In genomic region chr17:81870978-81871386, GRCh38 we compare ENCODE assay signal across 8 cellular contexts. TPM values are rescaled to one million over a fixed set of nuclear protein-coding genes. Genes with fewer than 3 reads are reported as not detected.
A peak's percentile ranks its signal among the peaks of the same experiment; 100 is the strongest.
DNase-seq lines count a peak whose midpoint lies in the region; ATAC-seq and TF ChIP-seq lines count a peak whose summit lies in the region.

TSS of gene ARHGDIA (minus strand) at chr17:81871337. CDS start at chr17:81869930, 1,407 bp downstream.

- peaks cover 27% of the 10 kb centered on the region for H3K36me3 ChIP-seq in osteoblast (ENCODE audit: insufficient read depth, low read length)

- no peak for TF ChIP-seq CTCF in GM13977 (IDR thresholded peaks at IDR 0.05; ENCODE audit: extremely low read depth, insufficient read depth, missing control alignments)
- no peak for TF ChIP-seq CTCF in foreskin fibroblast (IDR thresholded peaks at IDR 0.05; ENCODE audit: low read depth, low read length)
- TF ChIP-seq CTCF in osteoblast (IDR thresholded peaks at IDR 0.05; ENCODE audit: extremely low read depth, low read depth, low read length) = no peak

- H3K27ac Mint-ChIP-seq in T-cell = peak within 1 kb of the TSS; percentile 93

- H4K20me1 ChIP-seq in osteoblast (ENCODE audit: insufficient read depth, low read length) = peaks cover 35% of the 10 kb centered on the region

- H2AFZ ChIP-seq in osteoblast (ENCODE audit: low read length) = peak within 1 kb of the TSS; percentile 83

- peak; percentile 68 for DNase-seq in GM13977 (ENCODE audit: low spot score)
- DNase-seq in T-cell = no peak
- DNase-seq in foreskin fibroblast = no peak
- peak; percentile 91 for DNase-seq in osteoblast (ENCODE audit: insufficient read length, low spot score, missing footprints)
- DNase-seq in activated effector memory CD4-positive, alpha-beta T cell treated with anti-CD3 and anti-CD28 coated beads, Interleukin-2, amount 50 U/mL, for 16 hours = no peak
- no peak for DNase-seq in MV-4-11 (lab: John Stamatoyannopoulos, UW)
- DNase-seq in activated CD4-positive, alpha-beta T cell treated with anti-CD3 and anti-CD28 coated beads for 1 hour = no peak

- CTCF ChIA-PET in T-cell (lab: Charles Lee) = no interaction called here

- POLR2A ChIA-PET in T-cell (lab: Charles Lee) = no interaction called here

- H3K4me1 Mint-ChIP-seq in T-cell = peaks cover 32 to 49% (median 39%) of the 10 kb centered on the region in 3 donors

- H3K9me3 Mint-ChIP-seq in T-cell = no peaks in the 10 kb centered on the region

- peaks cover 30% of the 10 kb centered on the region for H3K79me2 ChIP-seq in osteoblast (ENCODE audit: insufficient read depth, low read length)

- peak within 1 kb of the TSS; percentile 87 to 91 for H3K4me3 ChIP-seq in foreskin fibroblast (ENCODE audit: low read depth in 1 of 2, low read length in 2 of 2)
- H3K4me3 ChIP-seq in osteoblast (ENCODE audit: insufficient read depth, low read length) = peak within 1 kb of the TSS; percentile 92

- H3K27ac ChIP-seq in osteoblast (ENCODE audit: low read depth, low read length) = peak within 1 kb of the TSS; percentile 94

- H3K27me3 ChIP-seq in osteoblast (ENCODE audit: insufficient read depth, low read length) = no peaks in the 10 kb centered on the region

- H3K4me3 Mint-ChIP-seq in T-cell = peak within 1 kb of the TSS; percentile 81 to 86 (median 83)

- H3K4me1 ChIP-seq in osteoblast (ENCODE audit: insufficient read depth, low read length) = peaks cover 23% of the 10 kb centered on the region

- H3K9me3 ChIP-seq in osteoblast (ENCODE audit: low read depth, low read length) = no peaks in the 10 kb centered on the region

- ATAC-seq in HG02678 (IDR thresholded peaks at IDR 0.05; ENCODE audit: unreplicated experiment) = peak; percentile 25
- ATAC-seq in T-cell (replicated peaks in 1 of 4) = peak; percentile 70 to 79 (median 72)

- in situ Hi-C loops in GM13977 (cut with MboI; ENCODE audit: low pct_unique_long_range_greater_than_20kb, low sequenced_read_pairs, unreplicated experiment) = no loop called here

- peak within 1 kb of the TSS; percentile 92 for H3K4me2 ChIP-seq in osteoblast (ENCODE audit: insufficient read depth, low read length)

- no peaks in the 10 kb centered on the region for H3K27me3 Mint-ChIP-seq in T-cell

- no peaks in the 10 kb centered on the region for H3K36me3 Mint-ChIP-seq in T-cell

RNA-seq across cellular contexts. Expression of gene ARHGDIA, which starts in this region (rescaled TPM):
- total RNA-seq in T-cell (100 to 1,000 TPM; 473 to 577 (median 504) TPM), osteoblast (120 and 133 TPM in 2 replicates)

Comparison
In these comparisons a context has a peak if more than half of its experiments do, and no peak if none do; other contexts are left out.
1. DNase-seq: peak in GM13977 (single experiment) and osteoblast (single experiment); none in T-cell (0 of 34), foreskin fibroblast (0 of 2), activated effector memory CD4-positive, alpha-beta T cell treated with anti-CD3 and anti-CD28 coated beads, Interleukin-2, amount 50 U/mL, for 16 hours (single experiment), MV-4-11 (single experiment) and activated CD4-positive, alpha-beta T cell treated with anti-CD3 and anti-CD28 coated beads for 1 hour (single experiment).